In genomic region chr9:136614372-136614922, GRCh38 we compare ENCODE assay signal across 12 cellular contexts. TPM values are rescaled to one million over a fixed set of nuclear protein-coding genes. Genes with fewer than 3 reads are reported as not detected.
DNase-seq lines count a peak whose midpoint lies in the region; ATAC-seq and TF ChIP-seq lines count a peak whose summit lies in the region.
"Had no signal": no experiment of that assay in that cellular context is flagged by ENCODE, and none has a peak within 500 bp of the region (broad histone marks: within the 10 kb centered on the region; RNA-seq: fewer than 3 reads in every experiment).

No MANE protein-coding gene starts in this region.

- TF ChIP-seq CTCF in heart right ventricle (IDR thresholded peaks at IDR 0.05) (peak in 1 of 9 donors; percentile 7), gastrocnemius medialis (IDR thresholded peaks at IDR 0.05 in 4 of 5, conservative IDR thresholded peaks at IDR 0.05 in 1 of 5) (no peak)

- DNase-seq in Daoy (ENCODE audit: low read depth) (peak; percentile 43), adipocyte (ENCODE audit: low read depth) (peak; percentile 40), heart right ventricle (peak; percentile 55 to 84), gastrocnemius medialis (no peak), COR-L47 (lab: John Stamatoyannopoulos, UW) (no peak), SJCRH30 (no peak)
- DNase-seq: Caco-2, hippocampal formation, natural killer cell, NCI-H2081 treated with DMSO at 0.1 percent for 48 hours had no signal

- in situ Hi-C loops in gastrocnemius medialis (cut with MboI; ENCODE audit: low sequenced_read_pairs in 4 of 4): no loop called here

- H3K9me3 ChIP-seq in adipocyte (ENCODE audit: control insufficient read depth, low read length) (no peaks in the 10 kb centered on the region), heart right ventricle (no peaks in the 10 kb centered on the region), gastrocnemius medialis (no peaks in the 10 kb centered on the region), SJCRH30 (replicated peaks) (no peaks in the 10 kb centered on the region)
- H3K9me3 ChIP-seq: Caco-2 had no signal

- no peak for TF ChIP-seq POLR2A in gastrocnemius medialis (IDR thresholded peaks at IDR 0.05)

- peaks cover 10% of the 10 kb centered on the region for H3K27me3 ChIP-seq in adipocyte (replicated peaks; ENCODE audit: control insufficient read depth, insufficient read depth, low read length)
- H3K27me3 ChIP-seq in heart right ventricle: no peaks in the 10 kb centered on the region
- H3K27me3 ChIP-seq in gastrocnemius medialis: peaks cover 0 to 6% (median 0%) of the 10 kb centered on the region in 3 donors
- peaks cover 74% of the 10 kb centered on the region for H3K27me3 ChIP-seq in SJCRH30

- no peak overlapping the region for H3K9ac ChIP-seq in adipocyte (ENCODE audit: low read length)

- intact Hi-C loops in heart right ventricle (cut with DNase I) (loop anchor here in 1 of 10 donors (10.0 kb wide), 1 partner anchor 70 kb away; the partner anchor contains the start of gene NOTCH1), gastrocnemius medialis (cut with DNase I; ENCODE audit: low total_unique reads) (no loop called here)

- no peaks in the 10 kb centered on the region for H3K36me3 ChIP-seq in adipocyte (ENCODE audit: control insufficient read depth, insufficient read depth, low read length, severe bottlenecking)
- H3K36me3 ChIP-seq in heart right ventricle: no peaks in the 10 kb centered on the region
- H3K36me3 ChIP-seq in gastrocnemius medialis: no peaks in the 10 kb centered on the region
- H3K36me3 ChIP-seq in SJCRH30: no peaks in the 10 kb centered on the region

- no peaks in the 10 kb centered on the region for H3K4me1 ChIP-seq in adipocyte (ENCODE audit: control insufficient read depth, insufficient read depth, low read length)
- peaks cover 4 to 54% (median 30%) of the 10 kb centered on the region in 9 donors for H3K4me1 ChIP-seq in heart right ventricle
- H3K4me1 ChIP-seq in gastrocnemius medialis: no peaks in the 10 kb centered on the region
- peaks cover 7% of the 10 kb centered on the region for H3K4me1 ChIP-seq in SJCRH30

- H3K4me3 ChIP-seq in adipocyte (ENCODE audit: low read length): no peak overlapping the region
- peak overlapping the region in 4 of 10 donors; percentile 5 to 35 (median 18) for H3K4me3 ChIP-seq in heart right ventricle
- no peak overlapping the region for H3K4me3 ChIP-seq in gastrocnemius medialis
- H3K4me3 ChIP-seq in SJCRH30: no peak overlapping the region

- H3K27ac ChIP-seq in heart right ventricle (peak overlapping the region; percentile 25 to 88 (median 84)), gastrocnemius medialis (peak overlapping the region in 3 of 4 donors; percentile 56 to 60 (median 57)), SJCRH30 (no peak overlapping the region)

- 72 to 83% methylated on average over 22 of the region's 22 CpGs for WGBS in heart right ventricle, 2 donors

- ATAC-seq in heart right ventricle (peak; percentile 72 to 92 (median 82)), gastrocnemius medialis (peak; percentile 46 to 53), HG02852 (IDR thresholded peaks at IDR 0.05; ENCODE audit: unreplicated experiment) (no peak), HG03196 (IDR thresholded peaks at IDR 0.05; ENCODE audit: unreplicated experiment) (no peak)
- ATAC-seq: natural killer cell had no signal

RNA-seq across cellular contexts. Expression of gene EGFL7, which starts 48.3 kb away (rescaled TPM):
- 53.7 and 56.2 TPM in 2 replicates for total RNA-seq in Daoy (2014; rRNA removed; shearing (Covaris generic))
- total RNA-seq in heart right ventricle: 100 to 1,000 TPM in 5 of 10 donors, 10 to 100 TPM in 5; 68.6 to 115 (median 99.6) TPM
- polyA plus RNA-seq in heart right ventricle: 100 to 1,000 TPM; 160 to 377 TPM
- 10 to 100 TPM; 37.4 to 74.7 (median 49.0) TPM for total RNA-seq in gastrocnemius medialis
- total RNA-seq in SJCRH30 (2014; rRNA removed; shearing (Covaris generic)): 0.71 and 0.81 TPM in 2 replicates

Comparison
In these comparisons a context has a peak if more than half of its experiments do, and no peak if none do; other contexts are left out.
1. DNase-seq: peak in Daoy (single experiment), adipocyte (single experiment) and heart right ventricle (2 of 2); none in gastrocnemius medialis (0 of 2), COR-L47 (single experiment) and SJCRH30 (0 of 2).
2. ATAC-seq: peak in heart right ventricle (8 of 8) and gastrocnemius medialis (2 of 2); none in HG02852 (single experiment) and HG03196 (single experiment).
3. RNA of gene EGFL7, which starts 48.3 kb away (total RNA-seq): 68.6 to 115 TPM in heart right ventricle, 53.7 to 56.2 TPM in Daoy and 37.4 to 74.7 TPM in gastrocnemius medialis; 0.71 to 0.81 TPM in SJCRH30; every median in the first group is over 10 times any median in the second.